ENCODE assay signal across 8 cellular contexts in the genomic region with DNA sequence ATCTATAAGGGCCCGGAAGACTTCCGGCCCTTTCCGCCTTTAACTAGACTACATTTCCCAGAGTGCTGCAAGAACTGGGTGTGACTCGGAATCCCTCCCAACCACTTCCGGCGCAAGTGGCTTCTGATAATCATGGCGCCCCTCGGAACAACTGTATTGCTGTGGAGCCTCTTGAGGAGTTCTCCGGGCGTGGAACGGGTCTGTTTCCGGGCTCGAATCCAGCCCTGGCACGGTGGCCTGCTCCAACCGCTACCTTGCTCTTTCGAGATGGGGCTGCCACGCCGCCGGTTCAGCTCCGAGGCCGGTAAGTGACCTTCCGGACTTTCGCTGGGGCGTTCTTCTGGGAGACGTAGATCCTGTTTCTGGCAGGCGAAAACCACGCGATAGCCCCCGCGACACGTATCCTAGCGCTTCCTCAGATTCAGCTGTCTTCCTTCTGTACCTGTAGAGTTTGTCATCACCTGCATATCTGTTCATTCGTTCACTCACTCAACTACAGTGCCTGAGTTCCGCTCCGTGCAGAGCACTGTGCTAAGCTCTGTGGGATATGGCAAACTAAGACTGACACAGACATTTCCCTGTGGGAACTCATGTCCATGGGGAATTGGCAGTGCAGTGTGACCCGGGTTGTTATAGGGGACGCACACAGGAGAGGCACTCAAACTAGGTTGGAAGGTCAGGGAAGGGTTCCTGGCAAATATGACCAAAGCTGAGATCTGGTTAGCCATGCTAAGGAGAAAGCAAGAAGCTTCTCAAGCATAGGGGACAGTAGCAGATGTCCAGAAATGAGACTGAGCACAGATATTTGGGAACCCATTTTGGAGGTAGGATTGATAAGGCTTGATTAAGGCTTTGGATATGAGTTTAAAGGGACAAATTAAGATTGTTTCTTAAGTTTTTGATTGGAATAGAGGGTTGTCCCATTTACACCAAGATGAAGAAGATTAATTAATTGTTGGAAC. TPM values are rescaled to one million over a fixed set of nuclear protein-coding genes. Genes with fewer than 3 reads are reported as not detected.
DNase-seq lines count a peak whose midpoint lies in the region; ATAC-seq, FAIRE-seq and TF ChIP-seq lines count a peak whose summit lies in the region.

MRPS22 (plus strand) TSS at position 126 of the 962 bp plus-strand sequence; CDS start at position 133, 7 bp downstream.

- no peak for FAIRE-seq in astrocyte (lab: Jason Lieb, UNC)

- peaks cover 16% of the 10 kb centered on the region for H3K4me1 Mint-ChIP-seq in T-helper 2 cell treated with Interferon-gamma antibody and Interleukin-4, amounts not matched to agents 5 μg/mL and 100 μg/mL, for 36 hours (ENCODE audit: low read depth)
- peaks cover 10% of the 10 kb centered on the region for H3K4me1 Mint-ChIP-seq in astrocyte (ENCODE audit: low read depth, unreplicated experiment)

- H3K79me2 ChIP-seq in astrocyte (ENCODE audit: insufficient read depth, low read length) (peaks cover 45% of the 10 kb centered on the region), hepatocyte (peaks cover 34% of the 10 kb centered on the region)

- DNase-seq in NCI-H1930 (lab: John Stamatoyannopoulos, UW): peak; percentile 71 to 77
- peak; percentile 81 for DNase-seq in T-helper 2 cell treated with Interferon-gamma antibody and Interleukin-4, amounts not matched to agents 5 μg/mL and 100 μg/mL, for 36 hours (ENCODE audit: low spot score)
- peak; percentile 90 for DNase-seq in astrocyte (ENCODE audit: low read depth)
- peak; percentile 89 for DNase-seq in hepatocyte (ENCODE audit: low spot score)
- peak; percentile 89 for DNase-seq in renal cortical epithelial cell (ENCODE audit: low read depth)
- no peak for DNase-seq in cortex of kidney (lab: John Stamatoyannopoulos, UW)

- TF ChIP-seq CTCF in astrocyte (IDR thresholded peaks at IDR 0.05; ENCODE audit: insufficient read depth, low read depth, low read length): no peak
- no peak for TF ChIP-seq CTCF in hepatocyte (IDR thresholded peaks at IDR 0.05; ENCODE audit: poor library complexity)

- ATAC-seq in GM18502 (IDR thresholded peaks at IDR 0.05; ENCODE audit: poor library complexity, unreplicated experiment): peak; percentile 98
- ATAC-seq in HG02970 (IDR thresholded peaks at IDR 0.05; ENCODE audit: low FRiP score, unreplicated experiment): peak; percentile 94

- H3K4me2 ChIP-seq in astrocyte (ENCODE audit: low read length) (peak within 1 kb of the TSS; percentile 95), hepatocyte (peak within 1 kb of the TSS; percentile 86)

- H3K4me3 Mint-ChIP-seq in T-helper 2 cell treated with Interferon-gamma antibody and Interleukin-4, amounts not matched to agents 5 μg/mL and 100 μg/mL, for 36 hours: no peak within 1 kb of the TSS
- no peak within 1 kb of the TSS for H3K4me3 Mint-ChIP-seq in astrocyte (ENCODE audit: unreplicated experiment)

- no peaks in the 10 kb centered on the region for H3K9me2 ChIP-seq in hepatocyte (replicated peaks; ENCODE audit: insufficient read depth)

- no peaks in the 10 kb centered on the region for H3K9me3 ChIP-seq in astrocyte (ENCODE audit: insufficient read depth, low read depth, low read length)
- H3K9me3 ChIP-seq in hepatocyte (ENCODE audit: low read depth): no peaks in the 10 kb centered on the region

- peak within 1 kb of the TSS; percentile 69 for H3K27ac Mint-ChIP-seq in T-helper 2 cell treated with Interferon-gamma antibody and Interleukin-4, amounts not matched to agents 5 μg/mL and 100 μg/mL, for 36 hours
- no peak within 1 kb of the TSS for H3K27ac Mint-ChIP-seq in astrocyte (ENCODE audit: unreplicated experiment)

- H3K27ac ChIP-seq in astrocyte (ENCODE audit: low read depth, low read length): peak within 1 kb of the TSS; percentile 91
- H3K27ac ChIP-seq in hepatocyte: peak within 1 kb of the TSS; percentile 95

- H3K4me3 ChIP-seq in astrocyte (ENCODE audit: insufficient read depth, low read depth, low read length) (peak within 1 kb of the TSS; percentile 89), hepatocyte (peak within 1 kb of the TSS; percentile 71)

- H3K9ac ChIP-seq in astrocyte (ENCODE audit: low read length): peak within 1 kb of the TSS; percentile 95

- H3K9me3 Mint-ChIP-seq in T-helper 2 cell treated with Interferon-gamma antibody and Interleukin-4, amounts not matched to agents 5 μg/mL and 100 μg/mL, for 36 hours: peaks cover 5% of the 10 kb centered on the region
- no peaks in the 10 kb centered on the region for H3K9me3 Mint-ChIP-seq in astrocyte (ENCODE audit: unreplicated experiment)

- H3K36me3 Mint-ChIP-seq in T-helper 2 cell treated with Interferon-gamma antibody and Interleukin-4, amounts not matched to agents 5 μg/mL and 100 μg/mL, for 36 hours (ENCODE audit: low read depth): peaks cover 12% of the 10 kb centered on the region
- no peaks in the 10 kb centered on the region for H3K36me3 Mint-ChIP-seq in astrocyte (ENCODE audit: low read depth, unreplicated experiment)

- H3K36me3 ChIP-seq in astrocyte (ENCODE audit: insufficient read depth, low read length) (peaks cover 23% of the 10 kb centered on the region), hepatocyte (replicated peaks; ENCODE audit: insufficient read depth, low read depth) (peaks cover 2% of the 10 kb centered on the region)

- H4K20me1 ChIP-seq in astrocyte (ENCODE audit: insufficient read depth, low read length): peaks cover 13% of the 10 kb centered on the region
- no peaks in the 10 kb centered on the region for H4K20me1 ChIP-seq in hepatocyte (ENCODE audit: insufficient read depth, poor library complexity, severe bottlenecking)

- 1% methylated on average over 37 of the region's 37 CpGs for WGBS in hepatocyte (ENCODE audit: low lambda C conversion rate, missing lambda C conversion rate)

- H3K27me3 Mint-ChIP-seq in T-helper 2 cell treated with Interferon-gamma antibody and Interleukin-4, amounts not matched to agents 5 μg/mL and 100 μg/mL, for 36 hours (ENCODE audit: low read depth): no peaks in the 10 kb centered on the region
- H3K27me3 Mint-ChIP-seq in astrocyte (ENCODE audit: low read depth, unreplicated experiment): peaks cover 18% of the 10 kb centered on the region

- H3K27me3 ChIP-seq in astrocyte (ENCODE audit: insufficient read depth, low read length): no peaks in the 10 kb centered on the region
- peaks cover 13% of the 10 kb centered on the region for H3K27me3 ChIP-seq in hepatocyte

- H3K4me1 ChIP-seq in astrocyte (ENCODE audit: insufficient read depth, low read length) (peaks cover 17% of the 10 kb centered on the region), hepatocyte (ENCODE audit: insufficient read depth) (peaks cover 11% of the 10 kb centered on the region)

- H2AFZ ChIP-seq in astrocyte (ENCODE audit: low read depth, low read length) (peak within 1 kb of the TSS; percentile 81), hepatocyte (peak within 1 kb of the TSS; percentile 93)

RNA-seq across cellular contexts. Expression of gene MRPS22, which starts in this region (rescaled TPM):
- 40.4 and 43.1 TPM in 2 replicates for total RNA-seq in astrocyte
- total RNA-seq in hepatocyte: 69.0 and 75.7 TPM in 2 replicates
- 55.1 and 64.0 TPM in 2 replicates for polyA plus RNA-seq in hepatocyte
- 78.1 and 116 TPM in 2 replicates for total RNA-seq in renal cortical epithelial cell
